ENCODE assay signal across 16 cellular contexts in the genomic region with DNA sequence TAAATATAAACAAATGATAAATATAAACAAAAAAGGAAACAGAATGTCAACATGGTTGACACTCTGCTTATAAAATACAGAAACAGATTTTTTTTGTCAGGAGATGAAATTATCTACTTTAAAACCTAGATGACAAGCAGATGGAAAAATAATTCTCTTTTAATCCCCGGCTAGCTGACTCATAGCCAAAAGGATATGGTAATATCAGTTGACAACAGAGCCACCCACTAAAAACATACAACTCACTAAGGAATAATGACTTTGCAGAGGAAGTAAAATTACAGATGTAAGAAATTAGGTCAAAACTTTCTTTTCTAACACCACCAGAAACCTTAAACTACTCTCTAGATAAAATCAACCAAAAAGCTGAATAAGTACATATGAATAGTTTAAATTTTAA.
"Had no signal": no experiment of that assay in that cellular context is flagged by ENCODE, and none has a peak within 500 bp of the region (broad histone marks: within the 10 kb centered on the region; RNA-seq: fewer than 3 reads in every experiment).

No MANE protein-coding gene starts in this region.

- H3K4me3 Mint-ChIP-seq: activated T-helper 1 cell treated with anti-CD3 and anti-CD28 coated beads, Interleukin-12 subunit alpha, Interleukin-12 subunit beta, Interleukin-2, Interleukin-4 antibody, amounts not matched to agents 30 ng/mL and 10 ng/mL and 1 ng/mL, durations not matched to agents 14 hours and 24 hours and 36 hours; effector memory CD8-positive, alpha-beta T cell; natural killer cell treated with Interleukin-12 subunit alpha and Interleukin-12 subunit beta and Interleukin-15 and Interleukin-18, amount 100 ng/mL, for 72 hours; stimulated activated naive B cell treated with anti-CD40 and anti-IgM and Interleukin-4, amounts not matched to agents 10 μg/mL and 1 μg/mL and 100 μg/mL, for 72 hours had no signal

- H3K27me3 Mint-ChIP-seq: effector memory CD8-positive, alpha-beta T cell; natural killer cell treated with Interleukin-12 subunit alpha and Interleukin-12 subunit beta and Interleukin-15 and Interleukin-18, amount 100 ng/mL, for 72 hours had no signal

- H3K4me1 ChIP-seq: right atrium auricular region, tibial artery, vagina had no signal

- H3K27ac Mint-ChIP-seq: activated T-helper 1 cell treated with anti-CD3 and anti-CD28 coated beads, Interleukin-12 subunit alpha, Interleukin-12 subunit beta, Interleukin-2, Interleukin-4 antibody, amounts not matched to agents 30 ng/mL and 10 ng/mL and 1 ng/mL, durations not matched to agents 14 hours and 24 hours and 36 hours; effector memory CD8-positive, alpha-beta T cell; natural killer cell treated with Interleukin-12 subunit alpha and Interleukin-12 subunit beta and Interleukin-15 and Interleukin-18, amount 100 ng/mL, for 72 hours; stimulated activated naive B cell treated with anti-CD40 and anti-IgM and Interleukin-4, amounts not matched to agents 10 μg/mL and 1 μg/mL and 100 μg/mL, for 72 hours had no signal

- ATAC-seq: effector memory CD8-positive, alpha-beta T cell; left ventricle myocardium superior; natural killer cell treated with Interleukin-12 subunit alpha and Interleukin-12 subunit beta and Interleukin-15 and Interleukin-18, amount 100 ng/mL, for 72 hours; stimulated activated naive B cell treated with anti-CD40 and anti-IgM and Interleukin-4, amounts not matched to agents 10 μg/mL and 1 μg/mL and 100 μg/mL, for 72 hours had no signal

- H3K27me3 ChIP-seq: right atrium auricular region, tibial artery, vagina had no signal

- DNase-seq: aorta; cerebellar nuclear complex; effector memory CD8-positive, alpha-beta T cell; erythroblast; hippocampal formation; left ventricle myocardium superior; mesenchymal stem cell; nucleus accumbens; stimulated activated CD4-positive, alpha-beta T cell treated with anti-CD3 and anti-CD28 coated beads, Interleukin-15, amount 100 ng/mL, for 24 hours; stimulated activated CD4-positive, alpha-beta T cell treated with anti-CD3 and anti-CD28 coated beads, Interleukin-4, amount 100 ng/mL, for 1 hour; stimulated activated naive B cell treated with anti-CD40 and anti-IgM and Interleukin-4, amounts not matched to agents 10 μg/mL and 1 μg/mL and 100 μg/mL, for 72 hours; tibial artery had no signal

- H3K27ac ChIP-seq: right atrium auricular region, tibial artery, vagina had no signal

- H3K36me3 ChIP-seq: right atrium auricular region, tibial artery, vagina had no signal

- H3K4me3 ChIP-seq: right atrium auricular region, tibial artery, vagina had no signal

- H3K4me1 Mint-ChIP-seq: stimulated activated naive B cell treated with anti-CD40 and anti-IgM and Interleukin-4, amounts not matched to agents 10 μg/mL and 1 μg/mL and 100 μg/mL, for 72 hours had no signal
